Comparison of ENCODE assay signal across 25 cellular contexts in the genomic region with DNA sequence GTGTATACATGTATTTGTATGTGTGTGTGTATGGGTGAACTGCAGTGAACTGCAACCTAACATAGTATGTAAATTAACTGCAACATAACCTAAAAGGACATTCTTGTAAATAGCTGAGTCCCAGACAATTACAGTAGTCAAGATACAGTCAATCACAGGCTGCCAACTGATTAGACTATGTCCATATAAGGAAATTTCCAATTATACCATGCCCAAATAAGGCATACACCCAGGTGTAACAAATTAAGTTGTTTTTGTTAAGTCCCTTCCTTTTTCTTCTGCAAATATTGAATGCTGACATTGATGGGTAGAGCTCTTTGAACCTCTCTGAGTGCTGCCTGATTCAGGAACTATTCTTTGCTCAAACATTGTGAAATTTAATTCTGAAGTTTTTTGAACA.
"Had no signal": no experiment of that assay in that cellular context is flagged by ENCODE, and none has a peak within 500 bp of the region (broad histone marks: within the 10 kb centered on the region; RNA-seq: fewer than 3 reads in every experiment).

No MANE protein-coding gene starts in this region.

- FAIRE-seq: endometrium, islet of Langerhans, keratinocyte had no signal

- H2AFZ ChIP-seq: hepatocyte had no signal

- DNase-seq: colonic mucosa; cortex of kidney; effector CD8-positive, alpha-beta T cell; effector memory CD8-positive, alpha-beta T cell; endodermal cell; erythroblast; esophagus squamous epithelium; foreskin fibroblast; foreskin melanocyte; gastrocnemius medialis; heart left ventricle; hypothalamus; left cardiac atrium; left lung; left ventricle myocardium superior; lower lobe of right lung; mesenchymal stem cell; midbrain; naive thymus-derived CD4-positive, alpha-beta T cell had no signal

- H3K79me2 ChIP-seq: hepatocyte had no signal

- H3K36me3 ChIP-seq: colonic mucosa, esophagus squamous epithelium, gastrocnemius medialis, heart left ventricle, left lung, lower lobe of right lung had no signal

- H3K4me1 ChIP-seq: colonic mucosa, esophagus squamous epithelium, gastrocnemius medialis, heart left ventricle, left lung, lower lobe of right lung had no signal

- H3K27me3 ChIP-seq: colonic mucosa, esophagus squamous epithelium, gastrocnemius medialis, heart left ventricle, hepatocyte, left lung had no signal

- H3K9me3 ChIP-seq: colonic mucosa, esophagus squamous epithelium, gastrocnemius medialis, heart left ventricle, left lung, lower lobe of right lung had no signal

- H3K4me3 ChIP-seq: colonic mucosa, esophagus squamous epithelium, gastrocnemius medialis, heart left ventricle, hepatocyte, left lung, lower lobe of right lung had no signal

- H3K4me2 ChIP-seq: hepatocyte had no signal

- ATAC-seq: effector memory CD8-positive, alpha-beta T cell; esophagus mucosa; gastrocnemius medialis; heart left ventricle; left cardiac atrium; left lung; left ventricle myocardium superior; lower lobe of right lung; naive thymus-derived CD4-positive, alpha-beta T cell had no signal

- H3K27ac ChIP-seq: colonic mucosa, epithelial cell of prostate, esophagus squamous epithelium, gastrocnemius medialis, heart left ventricle, hepatocyte, left lung, lower lobe of right lung had no signal
